17 cellular contexts compared by ENCODE assay signal in genomic region chr11:3087821-3088800, GRCh38. TPM values are rescaled to one million over a fixed set of nuclear protein-coding genes. Genes with fewer than 3 reads are reported as not detected.
DNase-seq lines count a peak whose midpoint lies in the region; ATAC-seq, FAIRE-seq and TF ChIP-seq lines count a peak whose summit lies in the region.
"Had no signal": no experiment of that assay in that cellular context is flagged by ENCODE, and none has a peak within 500 bp of the region (broad histone marks: within the 10 kb centered on the region; RNA-seq: fewer than 3 reads in every experiment).

No MANE protein-coding gene starts in this region.

- ATAC-seq in activated T-helper 17 cell treated with anti-CD3 and anti-CD28 coated beads, Interleukin-2, amount 50 U/mL, for 72 hours (replicated peaks), result no peak
- ATAC-seq: naive thymus-derived CD4-positive, alpha-beta T cell had no signal

- no peaks in the 10 kb centered on the region for H3K9me3 ChIP-seq in vagina

- H3K4me1 Mint-ChIP-seq in activated T-helper 17 cell treated with anti-CD3 and anti-CD28 coated beads, Interleukin-2, amount 50 U/mL, for 72 hours, result no peaks in the 10 kb centered on the region

- H3K27ac Mint-ChIP-seq in activated T-helper 17 cell treated with anti-CD3 and anti-CD28 coated beads, Interleukin-2, amount 50 U/mL, for 72 hours, result peak overlapping the region; percentile 36
- H3K27ac Mint-ChIP-seq: activated naive CD8-positive, alpha-beta T cell treated with anti-CD3 and anti-CD28 coated beads, Interleukin-2, amount 10 ng/mL, durations not matched to agents 7 days and 5 days; progenitor cell of endocrine pancreas had no signal

- TF ChIP-seq CTCF in vagina (IDR thresholded peaks at IDR 0.05), result no peak

- H3K4me3 ChIP-seq in vagina, result no peak overlapping the region

- H3K36me3 Mint-ChIP-seq in activated T-helper 17 cell treated with anti-CD3 and anti-CD28 coated beads, Interleukin-2, amount 50 U/mL, for 72 hours (ENCODE audit: low read depth), result no peaks in the 10 kb centered on the region
- H3K36me3 Mint-ChIP-seq: activated naive CD8-positive, alpha-beta T cell treated with anti-CD3 and anti-CD28 coated beads, Interleukin-2, amount 10 ng/mL, durations not matched to agents 7 days and 5 days; naive thymus-derived CD4-positive, alpha-beta T cell had no signal

- peak; percentile 52 for FAIRE-seq in HTR-8/SVneo (lab: Jason Lieb, UNC)
- FAIRE-seq: D721Med, endometrium had no signal

- no peak overlapping the region for H3K27ac ChIP-seq in vagina

- H3K27me3 ChIP-seq in vagina, result no peaks in the 10 kb centered on the region

- peaks cover 9% of the 10 kb centered on the region for H3K4me1 ChIP-seq in vagina

- H3K27me3 Mint-ChIP-seq in activated T-helper 17 cell treated with anti-CD3 and anti-CD28 coated beads, Interleukin-2, amount 50 U/mL, for 72 hours, result peaks cover 3% of the 10 kb centered on the region

- intact Hi-C loops in vagina (cut with DNase I), result no loop called here

- no peak for TF ChIP-seq POLR2A in vagina (IDR thresholded peaks at IDR 0.05)

- H3K4me3 Mint-ChIP-seq in activated T-helper 17 cell treated with anti-CD3 and anti-CD28 coated beads, Interleukin-2, amount 50 U/mL, for 72 hours, result no peak overlapping the region
- H3K4me3 Mint-ChIP-seq: activated naive CD8-positive, alpha-beta T cell treated with anti-CD3 and anti-CD28 coated beads, Interleukin-2, amount 10 ng/mL, durations not matched to agents 7 days and 5 days; naive thymus-derived CD4-positive, alpha-beta T cell had no signal

- DNase-seq in Daoy (ENCODE audit: low read depth) (peak; percentile 72), HTR-8/SVneo (ENCODE audit: insufficient read length, low spot score) (no peak), kidney tubule cell (ENCODE audit: low spot score) (peak; percentile 33), NCI-H748 (lab: John Stamatoyannopoulos, UW; ENCODE audit: unreplicated experiment) (no peak), vagina (ENCODE audit: extremely low spot score in 2 of 2) (no peak), SHP77 (lab: John Stamatoyannopoulos, UW) (no peak)
- no peak for DNase-seq in activated CD4-positive, CD25-positive, alpha-beta regulatory T cell treated with anti-CD3 and anti-CD28 coated beads, Interleukin-2, amount 50 U/mL, for 72 hours
- DNase-seq: activated CD4-positive, alpha-beta T cell treated with anti-CD3 and anti-CD28 coated beads for 48 hours; activated naive CD8-positive, alpha-beta T cell treated with anti-CD3 and anti-CD28 coated beads, Interleukin-2, amount 10 ng/mL, durations not matched to agents 7 days and 5 days; caudate nucleus; foreskin melanocyte; naive thymus-derived CD4-positive, alpha-beta T cell; T-helper 9 cell had no signal

- no peaks in the 10 kb centered on the region for H3K9me3 Mint-ChIP-seq in activated T-helper 17 cell treated with anti-CD3 and anti-CD28 coated beads, Interleukin-2, amount 50 U/mL, for 72 hours
- H3K9me3 Mint-ChIP-seq: activated naive CD8-positive, alpha-beta T cell treated with anti-CD3 and anti-CD28 coated beads, Interleukin-2, amount 10 ng/mL, durations not matched to agents 7 days and 5 days; naive thymus-derived CD4-positive, alpha-beta T cell had no signal

- H3K36me3 ChIP-seq in vagina, result peaks cover 0 to 32% of the 10 kb centered on the region in 2 donors

RNA-seq across cellular contexts. Expression of gene CARS1, which starts 30.9 kb away (rescaled TPM):
- total RNA-seq in Daoy (2014; rRNA removed; shearing (Covaris generic)), result 36.6 and 42.6 TPM in 2 replicates
- total RNA-seq in activated T-helper 17 cell treated with anti-CD3 and anti-CD28 coated beads, Interleukin-2, amount 50 U/mL, for 72 hours, result 10 to 100 TPM; 81.4 to 84.9 TPM
- 26.0 TPM for total RNA-seq in vagina

Comparison
In these comparisons a context has a peak if more than half of its experiments do, and no peak if none do; other contexts are left out.
1. DNase-seq: peak in Daoy (single experiment) and kidney tubule cell (single experiment); none in HTR-8/SVneo (single experiment), NCI-H748 (single experiment), vagina (0 of 2), activated CD4-positive, CD25-positive, alpha-beta regulatory T cell treated with anti-CD3 and anti-CD28 coated beads, Interleukin-2, amount 50 U/mL, for 72 hours (single experiment) and SHP77 (0 of 2).